22 cellular contexts compared by ENCODE assay signal in the genomic region with DNA sequence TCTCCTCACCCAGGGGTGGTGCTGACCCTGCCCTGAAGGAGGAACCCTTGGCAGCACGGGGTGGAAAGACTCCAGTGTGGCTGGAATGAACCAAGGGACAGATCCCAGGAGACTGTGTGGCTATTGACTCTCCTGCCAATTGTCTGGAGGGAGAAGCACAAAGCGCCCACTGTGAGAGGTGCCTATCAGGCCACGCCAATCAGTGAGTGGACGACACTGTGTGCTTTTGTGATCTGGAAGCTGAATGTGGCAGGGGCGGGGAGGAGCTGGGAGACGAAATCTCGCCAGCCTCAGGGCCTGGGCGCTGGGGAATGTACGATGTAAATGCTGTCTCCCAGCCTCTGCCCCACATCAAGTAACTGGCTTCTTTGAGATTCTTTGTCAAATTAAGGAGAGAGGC.
DNase-seq lines count a peak whose midpoint lies in the region; ATAC-seq and TF ChIP-seq lines count a peak whose summit lies in the region.
"Had no signal": no experiment of that assay in that cellular context is flagged by ENCODE, and none has a peak within 500 bp of the region (broad histone marks: within the 10 kb centered on the region; RNA-seq: fewer than 3 reads in every experiment).

No MANE protein-coding gene starts in this region.

- no peak overlapping the region for H3K4me2 ChIP-seq in mesenchymal stem cell (ENCODE audit: low read length, poor library complexity, severe bottlenecking)
- H3K4me2 ChIP-seq: A549 had no signal

- no peak overlapping the region for H2BK12ac ChIP-seq in mesenchymal stem cell (ENCODE audit: low read length in 2 of 2)

- peaks cover 0 to 2% (median 0%) of the 10 kb centered on the region in 9 donors for H3K9me3 Mint-ChIP-seq in naive thymus-derived CD8-positive, alpha-beta T cell
- H3K9me3 Mint-ChIP-seq in MCF 10A (ENCODE audit: unreplicated experiment): no peaks in the 10 kb centered on the region

- H3K4ac ChIP-seq in mesenchymal stem cell (ENCODE audit: low read depth in 1 of 2, low read length in 2 of 2): no peak overlapping the region

- CTCF ChIA-PET in MCF 10A (lab: Yijun Ruan, JAX): no interaction called here

- H3K27ac Mint-ChIP-seq in naive thymus-derived CD8-positive, alpha-beta T cell: no peak overlapping the region
- H3K27ac Mint-ChIP-seq in MCF 10A (ENCODE audit: low read depth, unreplicated experiment): no peak overlapping the region

- H2BK5ac ChIP-seq in mesenchymal stem cell (ENCODE audit: low read depth, low read length, poor library complexity, severe bottlenecking): no peak overlapping the region

- H3K36me3 Mint-ChIP-seq in naive thymus-derived CD8-positive, alpha-beta T cell: no peaks in the 10 kb centered on the region
- no peaks in the 10 kb centered on the region for H3K36me3 Mint-ChIP-seq in MCF 10A (ENCODE audit: insufficient read depth, unreplicated experiment)

- peaks cover 0 to 4% (median 0%) of the 10 kb centered on the region in 5 donors for H3K27me3 Mint-ChIP-seq in naive thymus-derived CD8-positive, alpha-beta T cell
- H3K27me3 Mint-ChIP-seq in MCF 10A (ENCODE audit: insufficient read depth, unreplicated experiment): no peaks in the 10 kb centered on the region

- intact Hi-C loops in dorsolateral prefrontal cortex (cut with DNase I): loop anchor here (2.0 to 5.0 kb wide), 3 partner anchors 54 to 166 kb away; a partner anchor contains a TSS
- intact Hi-C loops in MCF 10A (cut with micrococcal nuclease): no loop called here

- H3K79me1 ChIP-seq in mesenchymal stem cell (replicated peaks; ENCODE audit: low read length, poor library complexity, severe bottlenecking): no peaks in the 10 kb centered on the region

- peak overlapping the region; percentile 18 for H4K91ac ChIP-seq in mesenchymal stem cell (ENCODE audit: low read length)

- H3K4me3 ChIP-seq in dorsolateral prefrontal cortex (peak overlapping the region in 18 of 59 donors; percentile 0 to 41 (median 17)), mesenchymal stem cell (ENCODE audit: insufficient read depth in 1 of 2, low read depth in 1 of 2, low read length in 2 of 2) (no peak overlapping the region)
- H3K4me3 ChIP-seq: A549, GM23248, K562 had no signal

- H3K4me3 Mint-ChIP-seq in naive thymus-derived CD8-positive, alpha-beta T cell: no peak overlapping the region
- no peak overlapping the region for H3K4me3 Mint-ChIP-seq in MCF 10A (ENCODE audit: unreplicated experiment)

- H3K14ac ChIP-seq in mesenchymal stem cell (ENCODE audit: low read length in 2 of 2): no peak overlapping the region

- peak in 5 of 56 donors; percentile 5 to 30 (median 19) for TF ChIP-seq CTCF in dorsolateral prefrontal cortex (IDR thresholded peaks at IDR 0.05 in 54 of 56, conservative IDR thresholded peaks at IDR 0.05 in 2 of 56; ENCODE audit: low read depth in 1 of 56, partially characterized antibody in 56 of 56)
- TF ChIP-seq CTCF in MCF 10A (IDR thresholded peaks at IDR 0.05; ENCODE audit: unreplicated experiment): no peak

- no peaks in the 10 kb centered on the region for H3K4me1 Mint-ChIP-seq in naive thymus-derived CD8-positive, alpha-beta T cell
- H3K4me1 Mint-ChIP-seq in MCF 10A (ENCODE audit: insufficient read depth, unreplicated experiment): peaks cover 7% of the 10 kb centered on the region

- H4K8ac ChIP-seq in mesenchymal stem cell (ENCODE audit: low read length): no peak overlapping the region

- H2AK5ac ChIP-seq in mesenchymal stem cell (ENCODE audit: low read length, severe bottlenecking): no peak overlapping the region

- H2AFZ ChIP-seq in mesenchymal stem cell (ENCODE audit: low read depth, low read length): no peak overlapping the region
- H2AFZ ChIP-seq: GM23248 had no signal

- no peaks in the 10 kb centered on the region for H3K9me3 ChIP-seq in mesenchymal stem cell (ENCODE audit: control insufficient read depth, low read length)

- no peak overlapping the region for H2BK15ac ChIP-seq in mesenchymal stem cell (ENCODE audit: low read depth, poor library complexity, severe bottlenecking)

- H3K27ac ChIP-seq in dorsolateral prefrontal cortex (peak overlapping the region in 22 of 59 donors; percentile 3 to 70 (median 36)), mesenchymal stem cell (ENCODE audit: low read length, poor library complexity, severe bottlenecking) (no peak overlapping the region)
- H3K27ac ChIP-seq: A549, C4-2B, GM23248 had no signal

- POLR2A ChIA-PET in naive thymus-derived CD8-positive, alpha-beta T cell (lab: Charles Lee): no interaction called here
- POLR2A ChIA-PET in MCF 10A (lab: Yijun Ruan, JAX): interaction anchor here (1.3 kb wide), 1 partner anchor 12 kb away, joined by 4 read pairs; no protein-coding TSS in a partner anchor

- no peaks in the 10 kb centered on the region for H3K36me3 ChIP-seq in mesenchymal stem cell (ENCODE audit: control insufficient read depth in 1 of 2, insufficient read depth in 2 of 2, low read depth in 1 of 2, low read length in 2 of 2)

- no peak for ATAC-seq in GM18870 (IDR thresholded peaks at IDR 0.05; ENCODE audit: unreplicated experiment)
- ATAC-seq in naive thymus-derived CD8-positive, alpha-beta T cell: no peak
- ATAC-seq in HG03378 (IDR thresholded peaks at IDR 0.05; ENCODE audit: unreplicated experiment): no peak
- ATAC-seq: A549, HCT116, K562 had no signal

- no peaks in the 10 kb centered on the region for H3K27me3 ChIP-seq in dorsolateral prefrontal cortex
- H3K27me3 ChIP-seq in mesenchymal stem cell (ENCODE audit: control insufficient read depth in 1 of 2, insufficient read depth in 1 of 2, low read length in 2 of 2): peaks cover 0 to 39% of the 10 kb centered on the region in 2 experiments

- BruUV-seq in MCF 10A (replicated peaks; lab: Mats Ljungman, UMichigan): no TSS peak

- H3K4me1 ChIP-seq in mesenchymal stem cell (ENCODE audit: control insufficient read depth, insufficient read depth, low read depth, low read length): peaks cover 7% of the 10 kb centered on the region

- DNase-seq in ELF-1 (ENCODE audit: low read depth, low spot score) (peak; percentile 60), dorsolateral prefrontal cortex (peak in 9 of 10 donors; percentile 56 to 87 (median 73)), mesenchymal stem cell (no peak), pons (ENCODE audit: low spot score) (peak; percentile 92), MCF 10A (ENCODE audit: unreplicated experiment) (no peak)
- no peak for DNase-seq in naive thymus-derived CD8-positive, alpha-beta T cell
- DNase-seq: COR-L47, DMS153, EL, GM23248, NCI-H1436, NCI-H2029, NCI-H2171, NCI-H446, NCI-H69, SIG-M5 had no signal

- H3K23ac ChIP-seq in mesenchymal stem cell (ENCODE audit: low read length in 2 of 2): no peak overlapping the region

- H3K9ac ChIP-seq in mesenchymal stem cell (ENCODE audit: low read length): no peak overlapping the region
- H3K9ac ChIP-seq: GM23248 had no signal

- no peak overlapping the region for H2BK120ac ChIP-seq in mesenchymal stem cell (ENCODE audit: low read depth, low read length)

- no peak overlapping the region for H3K18ac ChIP-seq in mesenchymal stem cell (ENCODE audit: low read depth in 1 of 2, low read length in 2 of 2)

- WGBS in mesenchymal stem cell: 84% methylated on average over 7 of the region's 9 CpGs

Comparison
In these comparisons a context has a peak if more than half of its experiments do, and no peak if none do; other contexts are left out.
1. DNase-seq: peak in ELF-1 (single experiment), dorsolateral prefrontal cortex (9 of 10) and pons (single experiment); none in mesenchymal stem cell (single experiment), naive thymus-derived CD8-positive, alpha-beta T cell (0 of 10) and MCF 10A (single experiment).